12 cellular contexts compared by ENCODE assay signal in the genomic region with DNA sequence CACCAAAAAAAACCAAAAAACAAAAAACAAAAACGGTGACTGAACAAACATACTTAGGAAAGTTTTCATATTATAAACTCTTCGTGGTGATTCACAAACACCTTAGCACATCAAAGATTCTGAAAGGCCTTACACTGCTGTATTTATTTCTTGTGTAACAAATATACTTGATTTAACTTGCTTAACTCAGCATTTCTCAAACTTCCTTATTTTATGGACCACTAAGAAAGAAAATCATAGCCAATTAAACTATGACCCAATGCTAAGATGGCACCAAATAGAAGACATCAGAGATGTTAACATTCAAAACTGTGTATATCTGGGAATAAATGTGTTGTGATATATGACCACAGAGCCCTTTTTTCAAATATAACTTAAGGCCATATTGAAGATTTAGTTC. TPM values are rescaled to one million over a fixed set of nuclear protein-coding genes. Genes with fewer than 3 reads are reported as not detected.
DNase-seq lines count a peak whose midpoint lies in the region; ATAC-seq, FAIRE-seq and TF ChIP-seq lines count a peak whose summit lies in the region.
"Had no signal": no experiment of that assay in that cellular context is flagged by ENCODE, and none has a peak within 500 bp of the region (broad histone marks: within the 10 kb centered on the region; RNA-seq: fewer than 3 reads in every experiment).

No MANE protein-coding gene starts in this region.

- TF ChIP-seq EP300 in A549 (IDR thresholded peaks at IDR 0.05) = no peak

- TF ChIP-seq RAD21 in A549 (conservative IDR thresholded peaks at IDR 0.05 in 1 of 2, IDR thresholded peaks at IDR 0.05 in 1 of 2) = no peak

- DNase-seq in A549 (ENCODE audit: low read depth in 1 of 2, low spot score in 1 of 2) (no peak), GF-D8 (lab: John Stamatoyannopoulos, UW) (peak; percentile 53), SK-N-MC (ENCODE audit: low read depth, low spot score) (no peak), globus pallidus (ENCODE audit: low spot score) (peak; percentile 11), small intestine (no peak), medulla oblongata (ENCODE audit: extremely low spot score) (no peak)
- DNase-seq: activated CD8-positive, alpha-beta T cell treated with anti-CD3 and anti-CD28 coated beads for 36 hours; activated naive CD8-positive, alpha-beta T cell treated with anti-CD3 and anti-CD28 coated beads, Interleukin-2, amount 10 ng/mL, durations not matched to agents 7 days and 5 days had no signal

- peak overlapping the region; percentile 86 for H3K9ac ChIP-seq in SK-N-MC (ENCODE audit: insufficient read length)

- no peak overlapping the region for H3K4me3 ChIP-seq in A549
- H3K4me3 ChIP-seq in SK-N-MC = peak overlapping the region; percentile 96
- no peak overlapping the region for H3K4me3 ChIP-seq in small intestine (ENCODE audit: low read depth in 1 of 2, low read length in 2 of 2)
- H3K4me3 ChIP-seq: right atrium auricular region had no signal

- H3K36me3 ChIP-seq in SK-N-MC (ENCODE audit: insufficient read depth, low read length) = no peaks in the 10 kb centered on the region
- no peaks in the 10 kb centered on the region for H3K36me3 ChIP-seq in small intestine (ENCODE audit: control insufficient read depth in 2 of 2, insufficient read depth in 2 of 2, low read length in 2 of 2)
- H3K36me3 ChIP-seq: right atrium auricular region had no signal

- ATAC-seq in A549 (no peak), HG02938 (IDR thresholded peaks at IDR 0.05; ENCODE audit: unreplicated experiment) (no peak), HG03159 (IDR thresholded peaks at IDR 0.05; ENCODE audit: unreplicated experiment) (no peak)
- ATAC-seq: activated CD8-positive, alpha-beta T cell treated with anti-CD3 and anti-CD28 coated beads for 36 hours; SK-N-SH treated with all-trans-retinoic acid at 6 μM for 48 hours had no signal

- WGBS in A549 (ENCODE audit: missing lambda C conversion rate) = 32% methylated on average over 2 of the region's 2 CpGs
- WGBS in small intestine, 3 donors = 72 to 77% (median 74%) methylated on average over 2 of the region's 2 CpGs

- no peak for TF ChIP-seq CTCF in A549 (IDR thresholded peaks at IDR 0.05)

- POLR2A ChIA-PET in A549 (lab: Yijun Ruan, JAX) = no interaction called here

- CTCF ChIA-PET in A549 (lab: Yijun Ruan, JAX) = interaction anchor here (0.7 kb wide), 1 partner anchor 325 kb away, joined by 3 read pairs; no protein-coding TSS in a partner anchor

- no peak overlapping the region for H3K4me2 ChIP-seq in A549

- H3K9me3 ChIP-seq in A549 = no peaks in the 10 kb centered on the region
- no peaks in the 10 kb centered on the region for H3K9me3 ChIP-seq in SK-N-MC (ENCODE audit: low read depth, low read length)
- H3K9me3 ChIP-seq in small intestine (ENCODE audit: control insufficient read depth, low read depth) = no peaks in the 10 kb centered on the region
- H3K9me3 ChIP-seq: right atrium auricular region had no signal

- TF ChIP-seq POLR2A in A549 (IDR thresholded peaks at IDR 0.05; ENCODE audit: low read length) = no peak

- FAIRE-seq in A549 (lab: Jason Lieb, UNC) (no peak), small intestine (lab: Jason Lieb, UNC) (no peak)

- no peak overlapping the region; a peak in 1 of 6 replicates for H3K27ac ChIP-seq in A549
- peak overlapping the region; percentile 99 for H3K27ac ChIP-seq in SK-N-MC
- H3K27ac ChIP-seq in small intestine (ENCODE audit: low read depth in 1 of 2, low read length in 1 of 2) = no peak overlapping the region
- H3K27ac ChIP-seq: right atrium auricular region had no signal

- H3K27me3 ChIP-seq in small intestine (ENCODE audit: control insufficient read depth in 2 of 2, insufficient read depth in 2 of 2, low read length in 2 of 2) = no peaks in the 10 kb centered on the region
- H3K27me3 ChIP-seq: right atrium auricular region had no signal

- H3K4me1 ChIP-seq in A549 (peaks cover 12% of the 10 kb centered on the region; the same call in 2 of the 3 replicates), small intestine (ENCODE audit: control insufficient read depth in 2 of 2, insufficient read depth in 1 of 2, low read depth in 1 of 2, low read length in 1 of 2) (no peaks in the 10 kb centered on the region)

TF ChIP-seq in A549, 52 proteins besides CTCF, POLR2A, EP300 and RAD21:
- no peak for TF ChIP-seq ZC3H11A (IDR thresholded peaks at IDR 0.05)
- TF ChIP-seq NR3C1 (IDR thresholded peaks at IDR 0.05) = no peak
- peak; percentile 44 for TF ChIP-seq MAFK (IDR thresholded peaks at IDR 0.05; ENCODE audit: partially characterized antibody)

RNA-seq across cellular contexts. Expression of gene RREB1, which starts 57.7 kb away (rescaled TPM):
- polyA plus RNA-seq in A549 (2011; rRNA removed) (2.2 and 4.8 TPM in 2 replicates), A549 (2017; fragmentation: RNase III; extraction: RNeasy Plus Mini Kit Qiagen cat#74134 plus additional on column Dnase treatment) (4.6 to 5.0 TPM (median 4.8 TPM) in 3 replicates), small intestine (10 to 100 TPM in 2 of 3 donors, 1 to 10 TPM in 1; 6.5 to 12.7 (median 10.3) TPM)
- polyA plus RNA-seq in A549 (2012; cell fraction: cytosol; rRNA removed) = 1.5 and 2.1 TPM in 2 replicates
- polyA plus RNA-seq in A549 (2012; cell fraction: nucleus; rRNA removed) = 6.1 and 6.8 TPM in 2 replicates
- polyA minus RNA-seq in A549 (2011; rRNA and poly(A)+ RNA removed) = 30.5 and 38.8 TPM in 2 replicates

Comparison
In these comparisons a context has a peak if more than half of its experiments do, and no peak if none do; other contexts are left out.
1. DNase-seq: peak in GF-D8 (single experiment) and globus pallidus (single experiment); none in A549 (0 of 2), SK-N-MC (single experiment), small intestine (single experiment) and medulla oblongata (single experiment).